ENCODE assay signal across 8 cellular contexts in the genomic region with DNA sequence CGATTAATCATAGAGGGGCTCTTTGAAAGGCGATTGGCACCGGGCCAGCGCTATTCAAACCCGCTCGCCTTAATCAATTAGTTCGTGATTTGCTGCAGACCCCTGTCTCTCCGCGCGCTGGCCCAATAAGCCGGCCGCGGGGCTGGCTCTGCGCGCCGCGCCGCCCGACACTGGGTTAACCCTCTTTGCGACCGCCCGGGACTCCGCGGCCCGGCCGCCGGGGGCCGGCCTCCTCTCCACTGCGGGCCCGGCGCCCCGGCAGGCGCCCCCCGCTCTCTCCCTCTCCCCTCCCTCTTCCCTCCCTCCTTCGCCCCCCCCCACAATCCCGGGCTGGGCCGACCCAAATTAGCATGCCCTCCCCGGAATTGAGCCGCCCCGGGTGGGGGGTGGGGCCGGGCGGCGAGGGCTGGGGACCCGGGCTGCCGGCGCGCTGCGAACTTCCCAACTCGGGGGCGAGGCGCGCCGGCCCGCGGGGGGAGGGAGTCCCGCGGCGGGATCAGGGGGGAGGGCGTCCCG. TPM values are rescaled to one million over a fixed set of nuclear protein-coding genes. Genes with fewer than 3 reads are reported as not detected.
A peak's percentile ranks its signal among the peaks of the same experiment; 100 is the strongest.
DNase-seq lines count a peak whose midpoint lies in the region; ATAC-seq and TF ChIP-seq lines count a peak whose summit lies in the region.
"Had no signal": no experiment of that assay in that cellular context is flagged by ENCODE, and none has a peak within 500 bp of the region (broad histone marks: within the 10 kb centered on the region; RNA-seq: fewer than 3 reads in every experiment).

No MANE protein-coding gene starts in this region.

- H3K4me3 ChIP-seq in HUES64 (ENCODE audit: low read length) = peak overlapping the region; percentile 95
- H3K4me3 ChIP-seq in WERI-Rb-1 (ENCODE audit: low read depth, low read length) = peak overlapping the region; percentile 86
- H3K4me3 ChIP-seq in iPS DF 6.9 (ENCODE audit: low read length) = peak overlapping the region; percentile 77; the same call in 1 of the 2 replicates
- H3K4me3 ChIP-seq in spleen = peak overlapping the region in 6 of 8 donors; percentile 11 to 56 (median 26)

- no peak for ATAC-seq in HG02798 (IDR thresholded peaks at IDR 0.05; ENCODE audit: poor library complexity, unreplicated experiment)
- ATAC-seq: Panc1 had no signal

- H3K27me3 ChIP-seq in HUES64 (ENCODE audit: insufficient read depth, low read length) (peaks cover 22% of the 10 kb centered on the region), WERI-Rb-1 (ENCODE audit: insufficient read depth, low read depth, severe bottlenecking) (no peaks in the 10 kb centered on the region), iPS DF 6.9 (ENCODE audit: control insufficient read depth, insufficient read depth, low read length) (peaks cover 9% of the 10 kb centered on the region; the same call in 1 of the 2 replicates), spleen (replicated peaks in 1 of 7) (peaks cover 0 to 99% (median 88%) of the 10 kb centered on the region in 7 donors)

- intact Hi-C loops in spleen (cut with DNase I; ENCODE audit: low total_unique reads) = no loop called here

- H3K27ac ChIP-seq in HUES64 (ENCODE audit: low read depth, low read length) (peak overlapping the region; percentile 100), WERI-Rb-1 (peak overlapping the region; percentile 98), iPS DF 6.9 (ENCODE audit: low read length) (no peak overlapping the region), spleen (no peak overlapping the region)

- TF ChIP-seq CTCF in WERI-Rb-1 (IDR thresholded peaks at IDR 0.05; ENCODE audit: low read depth, low read length) = no peak
- TF ChIP-seq CTCF in spleen (IDR thresholded peaks at IDR 0.05 in 8 of 11, conservative IDR thresholded peaks at IDR 0.05 in 3 of 11) = no peak

- no peaks in the 10 kb centered on the region for H3K9me3 ChIP-seq in HUES64 (ENCODE audit: insufficient read depth, low read depth, low read length)
- H3K9me3 ChIP-seq in WERI-Rb-1 (ENCODE audit: severe bottlenecking) = no peaks in the 10 kb centered on the region
- H3K9me3 ChIP-seq in iPS DF 6.9 (ENCODE audit: control insufficient read depth, insufficient read depth, low read length) = no peaks in the 10 kb centered on the region
- peaks cover 0 to 29% (median 0%) of the 10 kb centered on the region in 8 donors for H3K9me3 ChIP-seq in spleen

- DNase-seq in WERI-Rb-1 (peak; percentile 94), iPS DF 6.9 (ENCODE audit: low read depth, low spot score) (no peak), spleen (no peak), SHP77 treated with DMSO at 0.1 percent for 48 hours (lab: John Stamatoyannopoulos, UW) (no peak), GDM1 (lab: John Stamatoyannopoulos, UW) (no peak)

- H3K4me1 ChIP-seq in HUES64 (ENCODE audit: insufficient read depth, low read length) (peaks cover 23% of the 10 kb centered on the region), iPS DF 6.9 (ENCODE audit: control insufficient read depth, insufficient read depth, low read length) (peaks cover 5% of the 10 kb centered on the region), spleen (peaks cover 3 to 63% (median 35%) of the 10 kb centered on the region in 6 donors)

- under 1% methylated on average over 56 of the region's 60 CpGs for WGBS in HUES64
- WGBS in iPS DF 6.9 (ENCODE audit: insufficient coverage, insufficient read length) = no CpG with 5 or more reads among the region's 60 CpGs
- WGBS in spleen, 5 donors = 1 to 7% (median 2%) methylated on average over 27 to 60 of the region's 60 CpGs

- no peak for TF ChIP-seq POLR2A in spleen (IDR thresholded peaks at IDR 0.05)

- no peaks in the 10 kb centered on the region; the same call in 1 of the 2 replicates for H3K36me3 ChIP-seq in HUES64 (ENCODE audit: insufficient read depth, low read length)
- H3K36me3 ChIP-seq in WERI-Rb-1 = peaks cover 45% of the 10 kb centered on the region
- H3K36me3 ChIP-seq in iPS DF 6.9 (ENCODE audit: control insufficient read depth, insufficient read depth, low read length) = no peaks in the 10 kb centered on the region
- no peaks in the 10 kb centered on the region for H3K36me3 ChIP-seq in spleen

- peak overlapping the region; percentile 94 for H3K9ac ChIP-seq in HUES64 (ENCODE audit: low read depth, low read length)

RNA-seq across cellular contexts. Expression of a gene that starts 0.4 kb away (rescaled TPM):
- 62.6 TPM for polyA plus RNA-seq in HUES64 (2013, experiment 1 of 2)
- 75.5 TPM for polyA plus RNA-seq in HUES64 (2013, experiment 2 of 2)
- not detected for total RNA-seq in spleen
- under 1 TPM in 1 of 3 donors, not detected in 2; under 0.01 TPM for polyA plus RNA-seq in spleen

Comparison
In these comparisons a context has a peak if more than half of its experiments do, and no peak if none do; other contexts are left out.
1. H3K27ac ChIP-seq: peak in HUES64 (single experiment) and WERI-Rb-1 (single experiment); none in iPS DF 6.9 (single experiment) and spleen (0 of 8).
2. H3K4me3 ChIP-seq: peak in every context shown above with its lines; median percentile 95 in HUES64; 86 in WERI-Rb-1; 77 in iPS DF 6.9; 26 in spleen.